In the genomic region with DNA sequence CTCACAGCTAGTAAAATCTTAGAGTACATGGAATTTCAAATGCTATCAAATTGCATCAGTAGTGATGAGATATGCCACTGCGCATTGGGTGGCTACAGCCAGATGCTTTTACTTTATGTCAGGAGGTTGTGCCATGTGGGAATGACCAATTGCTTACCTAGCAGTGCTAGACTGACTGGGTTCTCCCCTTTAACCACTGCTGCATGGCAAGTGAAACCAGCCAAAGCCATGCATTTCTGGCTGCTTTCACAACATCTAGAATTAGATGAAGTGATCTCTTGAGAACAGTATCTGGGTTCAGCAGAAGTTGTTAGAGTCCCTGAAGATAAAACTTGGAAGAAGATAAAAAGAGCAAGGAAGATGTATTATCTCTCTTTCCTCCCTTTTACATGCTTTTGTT, we compare ENCODE assay signal across 26 cellular contexts.
"Had no signal": no experiment of that assay in that cellular context is flagged by ENCODE, and none has a peak within 500 bp of the region (broad histone marks: within the 10 kb centered on the region; RNA-seq: fewer than 3 reads in every experiment).

No MANE protein-coding gene starts in this region.

- H3K27ac Mint-ChIP-seq: naive thymus-derived CD8-positive, alpha-beta T cell; natural killer cell treated with Interleukin-12 subunit alpha and Interleukin-12 subunit beta and Interleukin-15 and Interleukin-18, amount 100 ng/mL, for 72 hours; neural progenitor cell; stimulated activated effector memory CD8-positive, alpha-beta T cell treated with anti-CD3 and anti-CD28 coated beads, Interleukin-12 subunit alpha, Interleukin-12 subunit beta, amount 100 ng/mL, for 72 hours; stimulated activated naive B cell treated with anti-CD40 and anti-IgM and Interleukin-4, amounts not matched to agents 10 μg/mL and 1 μg/mL and 100 μg/mL, for 72 hours; stimulated activated naive CD8-positive, alpha-beta T cell treated with anti-CD3 and anti-CD28 coated beads, Interleukin-15, Interleukin-2, amounts not matched to agents 100 ng/mL and 50 ng/mL, for 24 hours had no signal

- H3K4me3 Mint-ChIP-seq: naive thymus-derived CD8-positive, alpha-beta T cell; natural killer cell treated with Interleukin-12 subunit alpha and Interleukin-12 subunit beta and Interleukin-15 and Interleukin-18, amount 100 ng/mL, for 72 hours; neural progenitor cell; stimulated activated effector memory CD8-positive, alpha-beta T cell treated with anti-CD3 and anti-CD28 coated beads, Interleukin-12 subunit alpha, Interleukin-12 subunit beta, amount 100 ng/mL, for 72 hours; stimulated activated naive B cell treated with anti-CD40 and anti-IgM and Interleukin-4, amounts not matched to agents 10 μg/mL and 1 μg/mL and 100 μg/mL, for 72 hours; stimulated activated naive CD8-positive, alpha-beta T cell treated with anti-CD3 and anti-CD28 coated beads, Interleukin-15, Interleukin-2, amounts not matched to agents 100 ng/mL and 50 ng/mL, for 24 hours had no signal

- H3K27me3 ChIP-seq: neural progenitor cell, pancreas, right lobe of liver, sigmoid colon, stomach, thyroid gland, tibial nerve, upper lobe of left lung, vagina had no signal

- H3K36me3 Mint-ChIP-seq: neural progenitor cell; stimulated activated effector memory CD8-positive, alpha-beta T cell treated with anti-CD3 and anti-CD28 coated beads, Interleukin-12 subunit alpha, Interleukin-12 subunit beta, amount 100 ng/mL, for 72 hours; stimulated activated naive B cell treated with anti-CD40 and anti-IgM and Interleukin-4, amounts not matched to agents 10 μg/mL and 1 μg/mL and 100 μg/mL, for 72 hours had no signal

- H3K36me3 ChIP-seq: neural progenitor cell, pancreas, right lobe of liver, sigmoid colon, stomach, thoracic aorta, thyroid gland, tibial nerve, upper lobe of left lung, vagina had no signal

- FAIRE-seq: pancreas, small intestine, urothelium cell line had no signal

- H3K4me3 ChIP-seq: neural progenitor cell, pancreas, psoas muscle, right lobe of liver, sigmoid colon, stomach, thoracic aorta, thyroid gland, tibial nerve, upper lobe of left lung, vagina had no signal

- H3K9me3 ChIP-seq: pancreas, psoas muscle, right lobe of liver, sigmoid colon, thoracic aorta, thyroid gland, vagina had no signal

- H3K9me3 Mint-ChIP-seq: neural progenitor cell had no signal

- H2AFZ ChIP-seq: neural progenitor cell had no signal

- H3K4me1 Mint-ChIP-seq: naive thymus-derived CD8-positive, alpha-beta T cell; stimulated activated effector memory CD8-positive, alpha-beta T cell treated with anti-CD3 and anti-CD28 coated beads, Interleukin-12 subunit alpha, Interleukin-12 subunit beta, amount 100 ng/mL, for 72 hours; stimulated activated naive B cell treated with anti-CD40 and anti-IgM and Interleukin-4, amounts not matched to agents 10 μg/mL and 1 μg/mL and 100 μg/mL, for 72 hours had no signal

- H3K9ac ChIP-seq: neural progenitor cell had no signal

- H3K27ac ChIP-seq: neural progenitor cell, pancreas, psoas muscle, right lobe of liver, sigmoid colon, stomach, thoracic aorta, thyroid gland, tibial nerve, upper lobe of left lung, vagina had no signal

- ATAC-seq: naive thymus-derived CD8-positive, alpha-beta T cell; natural killer cell treated with Interleukin-12 subunit alpha and Interleukin-12 subunit beta and Interleukin-15 and Interleukin-18, amount 100 ng/mL, for 72 hours; pancreas; psoas muscle; right cardiac atrium; right lobe of liver; stimulated activated effector memory CD8-positive, alpha-beta T cell treated with anti-CD3 and anti-CD28 coated beads, Interleukin-12 subunit alpha, Interleukin-12 subunit beta, amount 100 ng/mL, for 72 hours; stimulated activated naive B cell treated with anti-CD40 and anti-IgM and Interleukin-4, amounts not matched to agents 10 μg/mL and 1 μg/mL and 100 μg/mL, for 72 hours had no signal

- H3K4me1 ChIP-seq: neural progenitor cell, pancreas, psoas muscle, right lobe of liver, sigmoid colon, stomach, thyroid gland, tibial nerve, upper lobe of left lung, vagina had no signal

- DNase-seq: naive thymus-derived CD8-positive, alpha-beta T cell; occipital lobe; pancreas; psoas muscle; right cardiac atrium; right lobe of liver; sigmoid colon; small intestine; stimulated activated CD4-positive, alpha-beta T cell treated with anti-CD3 and anti-CD28 coated beads, Interleukin-15, amount 100 ng/mL, for 24 hours; stimulated activated CD4-positive, alpha-beta T cell treated with anti-CD3 and anti-CD28 coated beads, Interleukin-2, amount 100 ng/mL, for 24 hours; stimulated activated CD4-positive, alpha-beta T cell treated with anti-CD3 and anti-CD28 coated beads, Interleukin-2, amount 100 ng/mL, for 48 hours; stimulated activated CD4-positive, alpha-beta T cell treated with anti-CD3 and anti-CD28 coated beads, Interleukin-4, amount 100 ng/mL, for 24 hours; stimulated activated naive B cell treated with anti-CD40 and anti-IgM and Interleukin-4, amounts not matched to agents 10 μg/mL and 1 μg/mL and 100 μg/mL, for 72 hours; stimulated activated naive CD4-positive, alpha-beta T cell treated with Interleukin-2 at 50 U/mL for 16 hours; stomach; thyroid gland; trophoblast cell; upper lobe of left lung had no signal

- H3K27me3 Mint-ChIP-seq: naive thymus-derived CD8-positive, alpha-beta T cell; natural killer cell treated with Interleukin-12 subunit alpha and Interleukin-12 subunit beta and Interleukin-15 and Interleukin-18, amount 100 ng/mL, for 72 hours; stimulated activated naive B cell treated with anti-CD40 and anti-IgM and Interleukin-4, amounts not matched to agents 10 μg/mL and 1 μg/mL and 100 μg/mL, for 72 hours; stimulated activated naive CD8-positive, alpha-beta T cell treated with anti-CD3 and anti-CD28 coated beads, Interleukin-15, Interleukin-2, amounts not matched to agents 100 ng/mL and 50 ng/mL, for 24 hours had no signal

- H3K4me2 ChIP-seq: neural progenitor cell had no signal
